ENCODE assay signal across 19 cellular contexts in genomic region chr2:31020713-31021112, GRCh38.
A peak's percentile ranks its signal among the peaks of the same experiment; 100 is the strongest.
DNase-seq lines count a peak whose midpoint lies in the region; ATAC-seq and TF ChIP-seq lines count a peak whose summit lies in the region.
"Had no signal": no experiment of that assay in that cellular context is flagged by ENCODE, and none has a peak within 500 bp of the region (broad histone marks: within the 10 kb centered on the region; RNA-seq: fewer than 3 reads in every experiment).

No MANE protein-coding gene starts in this region.

- H3K36me3 ChIP-seq in A673 (ENCODE audit: insufficient read depth, low read length, poor library complexity, severe bottlenecking) = no peaks in the 10 kb centered on the region
- no peaks in the 10 kb centered on the region for H3K36me3 ChIP-seq in right atrium auricular region
- H3K36me3 ChIP-seq: BE2C had no signal

- no peaks in the 10 kb centered on the region for H3K9me3 ChIP-seq in A673 (ENCODE audit: low read depth, low read length, poor library complexity, severe bottlenecking)
- no peaks in the 10 kb centered on the region for H3K9me3 ChIP-seq in right atrium auricular region
- H3K9me3 ChIP-seq: BE2C; BLaER1 treated with 17β-estradiol and CSF1 and Interleukin-3, amounts not matched to agents 10 nM and 100 nM had no signal

- H3K4me1 Mint-ChIP-seq in brain = peaks cover 35% of the 10 kb centered on the region
- no peaks in the 10 kb centered on the region for H3K4me1 Mint-ChIP-seq in immature natural killer cell
- H3K4me1 Mint-ChIP-seq: CD14-positive monocyte; CD8-positive, alpha-beta memory T cell had no signal

- POLR2A ChIA-PET in A673 (lab: Charles Lee; ENCODE audit: low non-redundant PET) = no interaction called here

- H3K27ac ChIP-seq in A673 (ENCODE audit: low read depth, low read length, poor library complexity, severe bottlenecking) = no peak overlapping the region
- no peak overlapping the region for H3K27ac ChIP-seq in right atrium auricular region
- H3K27ac ChIP-seq: BLaER1 treated with 17β-estradiol and CSF1 and Interleukin-3, amounts not matched to agents 10 nM and 100 nM had no signal

- H3K4me3 Mint-ChIP-seq in brain (no peak overlapping the region), immature natural killer cell (no peak overlapping the region)
- H3K4me3 Mint-ChIP-seq: CD14-positive monocyte; CD4-positive, alpha-beta T cell; CD8-positive, alpha-beta memory T cell; GM23338; H9 had no signal

- DNase-seq in A673 (ENCODE audit: low spot score) (peak; percentile 41), Ammon's horn (ENCODE audit: low spot score) (peak; percentile 55), right atrium auricular region (ENCODE audit: low spot score) (no peak), immature natural killer cell (no peak)
- DNase-seq: BE2C; CD4-positive, alpha-beta T cell; CD8-positive, alpha-beta memory T cell; DMS 273 treated with DMSO at 0.1 percent for 48 hours; DMS79; EL; GDM1; H9 had no signal

- H3K27ac Mint-ChIP-seq in brain = peak overlapping the region in 4 of 5 experiments; percentile 12 to 54 (median 38)
- H3K27ac Mint-ChIP-seq in immature natural killer cell = no peak overlapping the region
- H3K27ac Mint-ChIP-seq: CD14-positive monocyte; CD4-positive, alpha-beta T cell; CD8-positive, alpha-beta memory T cell; GM23338; H9 had no signal

- CTCF ChIA-PET in A673 (lab: Charles Lee) = no interaction called here

- H3K4me1 ChIP-seq in A673 (ENCODE audit: insufficient read depth, low read length, poor library complexity, severe bottlenecking) = no peaks in the 10 kb centered on the region
- H3K4me1 ChIP-seq in right atrium auricular region = no peaks in the 10 kb centered on the region
- H3K4me1 ChIP-seq: BE2C; BLaER1 treated with 17β-estradiol and CSF1 and Interleukin-3, amounts not matched to agents 10 nM and 100 nM had no signal

- TF ChIP-seq CTCF in A673 (conservative IDR thresholded peaks at IDR 0.05; ENCODE audit: low read depth, low read length) = no peak
- TF ChIP-seq CTCF in brain (conservative IDR thresholded peaks at IDR 0.05) = no peak
- TF ChIP-seq CTCF in right atrium auricular region (IDR thresholded peaks at IDR 0.05) = no peak

- BruUV-seq in A673 (replicated peaks; lab: Mats Ljungman, UMichigan) = no TSS peak

- intact Hi-C loops in A673 (cut with micrococcal nuclease; ENCODE audit: unreplicated experiment) = no loop called here

- H3K9me3 Mint-ChIP-seq in brain (no peaks in the 10 kb centered on the region), immature natural killer cell (no peaks in the 10 kb centered on the region)
- H3K9me3 Mint-ChIP-seq: CD4-positive, alpha-beta T cell; CD8-positive, alpha-beta memory T cell; GM23338; H9 had no signal

- H3K27me3 ChIP-seq in A673 (replicated peaks; ENCODE audit: insufficient read depth, low read depth, low read length, poor library complexity) (no peaks in the 10 kb centered on the region), right atrium auricular region (no peaks in the 10 kb centered on the region)
- H3K27me3 ChIP-seq: BE2C; BLaER1 treated with 17β-estradiol and CSF1 and Interleukin-3, amounts not matched to agents 10 nM and 100 nM had no signal

- no peak for ATAC-seq in GM18511 (IDR thresholded peaks at IDR 0.05; ENCODE audit: unreplicated experiment)
- ATAC-seq: GM12878, GM23338, HCT116 had no signal

- no peak overlapping the region for H3K4me3 ChIP-seq in A673 (ENCODE audit: low read depth, low read length, poor library complexity, severe bottlenecking)
- no peak overlapping the region for H3K4me3 ChIP-seq in right atrium auricular region
- H3K4me3 ChIP-seq: BLaER1 treated with 17β-estradiol and CSF1 and Interleukin-3, amounts not matched to agents 10 nM and 100 nM; GM12878; GM23338 had no signal

- H3K27me3 Mint-ChIP-seq in brain = peaks cover 6% of the 10 kb centered on the region
- H3K27me3 Mint-ChIP-seq in immature natural killer cell (ENCODE audit: low read depth in 3 of 3) = peaks cover 2 to 3% (median 2%) of the 10 kb centered on the region in 3 donors
- H3K27me3 Mint-ChIP-seq: CD4-positive, alpha-beta T cell had no signal

- H3K36me3 Mint-ChIP-seq in brain (no peaks in the 10 kb centered on the region), immature natural killer cell (no peaks in the 10 kb centered on the region)
- H3K36me3 Mint-ChIP-seq: CD14-positive monocyte; CD8-positive, alpha-beta memory T cell had no signal

Comparison
In these comparisons a context has a peak if more than half of its experiments do, and no peak if none do; other contexts are left out.
1. DNase-seq: peak in A673 (single experiment) and Ammon's horn (single experiment); none in right atrium auricular region (single experiment) and immature natural killer cell (0 of 3).
2. H3K27ac Mint-ChIP-seq: peak in brain (4 of 5); none in immature natural killer cell (0 of 6).